In the genomic region with DNA sequence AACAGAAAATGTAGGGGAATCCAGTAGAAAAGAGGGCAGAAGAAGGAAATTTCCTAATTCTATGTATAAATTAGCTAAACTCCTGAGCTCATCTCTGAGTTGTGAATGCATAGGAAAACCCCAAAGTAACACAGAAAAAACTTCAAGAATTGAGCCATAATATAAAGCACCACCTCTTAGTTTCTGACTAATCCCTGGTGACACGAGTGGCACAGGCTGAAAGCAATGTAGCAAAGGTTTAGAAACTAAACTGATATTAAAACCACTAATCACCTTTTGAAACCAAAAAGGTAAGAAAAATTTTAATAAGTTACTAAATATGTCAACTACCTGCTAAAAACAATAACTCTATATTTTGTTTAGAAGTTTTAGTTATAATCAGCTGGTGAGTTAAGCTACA, we compare ENCODE assay signal across 16 cellular contexts.
DNase-seq lines count a peak whose midpoint lies in the region; ATAC-seq, FAIRE-seq and TF ChIP-seq lines count a peak whose summit lies in the region.
"Had no signal": no experiment of that assay in that cellular context is flagged by ENCODE, and none has a peak within 500 bp of the region (broad histone marks: within the 10 kb centered on the region; RNA-seq: fewer than 3 reads in every experiment).

No MANE protein-coding gene starts in this region.

- no peaks in the 10 kb centered on the region for H3K27me3 ChIP-seq in SJSA1 (replicated peaks)

- peak in 1 of 2 experiments; percentile 31 for DNase-seq in SJSA1 (ENCODE audit: low read depth in 1 of 2, low spot score in 2 of 2)
- DNase-seq in NCI-H1694 (lab: John Stamatoyannopoulos, UW) = no peak
- no peak for DNase-seq in DMS79 (lab: John Stamatoyannopoulos, UW)
- no peak for DNase-seq in GM19239 (ENCODE audit: insufficient read length, low spot score)
- no peak for DNase-seq in WTC11 (ENCODE audit: low spot score)
- DNase-seq: activated CD4-positive, alpha-beta T cell treated with anti-CD3 and anti-CD28 coated beads, Interleukin-2, amount 10 ng/mL, durations not matched to agents 24 days and 14 days; activated effector memory CD4-positive, alpha-beta T cell treated with anti-CD3 and anti-CD28 coated beads, Interleukin-2, amount 50 U/mL, for 16 hours; HCEC 1CT; islet precursor cell; NCI-H446 treated with DMSO at 0.1 percent for 48 hours had no signal

- no peak for FAIRE-seq in GM19239 (lab: Jason Lieb, UNC)
- FAIRE-seq: endometrium had no signal

- POLR2A ChIA-PET in WTC11 (lab: Charles Lee) = no interaction called here

- no peak overlapping the region for H3K4me3 Mint-ChIP-seq in WTC11
- H3K4me3 Mint-ChIP-seq: activated CD4-positive, alpha-beta T cell treated with anti-CD3 and anti-CD28 coated beads, Interleukin-2, amount 10 ng/mL, durations not matched to agents 24 days and 14 days; CD14-positive monocyte; T-helper 1 cell treated with Interleukin-12 subunit alpha and Interleukin-12 subunit beta and Interleukin-4 antibody, amounts not matched to agents 30 μg/mL and 1 μg/mL, for 36 hours had no signal

- H3K27ac Mint-ChIP-seq in WTC11 = no peak overlapping the region
- H3K27ac Mint-ChIP-seq: activated CD4-positive, alpha-beta T cell treated with anti-CD3 and anti-CD28 coated beads, Interleukin-2, amount 10 ng/mL, durations not matched to agents 24 days and 14 days; CD14-positive monocyte; T-helper 1 cell treated with Interleukin-12 subunit alpha and Interleukin-12 subunit beta and Interleukin-4 antibody, amounts not matched to agents 30 μg/mL and 1 μg/mL, for 36 hours had no signal

- H3K27ac ChIP-seq in SJSA1 = peak overlapping the region; percentile 98

- ATAC-seq in GM18861 (IDR thresholded peaks at IDR 0.05; ENCODE audit: unreplicated experiment) (peak; percentile 54), GM21576 (IDR thresholded peaks at IDR 0.05; ENCODE audit: unreplicated experiment) (peak; percentile 35), HG03159 (IDR thresholded peaks at IDR 0.05; ENCODE audit: unreplicated experiment) (peak; percentile 48), WTC11 (no peak)

- no peaks in the 10 kb centered on the region for H3K36me3 ChIP-seq in SJSA1

- peaks cover 4% of the 10 kb centered on the region for H3K4me1 Mint-ChIP-seq in WTC11
- H3K4me1 Mint-ChIP-seq: CD14-positive monocyte had no signal

- H3K27me3 Mint-ChIP-seq in WTC11 (ENCODE audit: low read depth) = no peaks in the 10 kb centered on the region

- H3K9me3 ChIP-seq in SJSA1 (replicated peaks) = no peaks in the 10 kb centered on the region

- H3K4me1 ChIP-seq in SJSA1 (replicated peaks) = peaks cover 41% of the 10 kb centered on the region

- CTCF ChIA-PET in WTC11 (lab: Charles Lee) = no interaction called here

- peaks cover 4% of the 10 kb centered on the region; the same call in 1 of the 2 replicates for H3K9me3 Mint-ChIP-seq in WTC11
- H3K9me3 Mint-ChIP-seq: activated CD4-positive, alpha-beta T cell treated with anti-CD3 and anti-CD28 coated beads, Interleukin-2, amount 10 ng/mL, durations not matched to agents 24 days and 14 days; T-helper 1 cell treated with Interleukin-12 subunit alpha and Interleukin-12 subunit beta and Interleukin-4 antibody, amounts not matched to agents 30 μg/mL and 1 μg/mL, for 36 hours had no signal

- no peak for TF ChIP-seq CTCF in WTC11 (IDR thresholded peaks at IDR 0.05)

- 0 out of 2 replicates have a peak, but pooled peaks cover 2% of the 10 kb centered on the region for H3K36me3 Mint-ChIP-seq in WTC11
- H3K36me3 Mint-ChIP-seq: CD14-positive monocyte had no signal

- H3K4me3 ChIP-seq in SJSA1 = no peak overlapping the region

TF ChIP-seq in WTC11, 78 proteins besides CTCF, POLR2A, EP300 and RAD21:
- TF ChIP-seq ZNF138 (CRISPR knock-in tag; conservative IDR thresholded peaks at IDR 0.05) (no peak), ZBTB21 (CRISPR knock-in tag; IDR thresholded peaks at IDR 0.05; ENCODE audit: borderline replicate concordance) (no peak), CREB1 (CRISPR knock-in tag; IDR thresholded peaks at IDR 0.05) (no peak), IRF2 (CRISPR knock-in tag; IDR thresholded peaks at IDR 0.05; ENCODE audit: borderline replicate concordance, low read depth) (no peak), ZNF425 (CRISPR knock-in tag; conservative IDR thresholded peaks at IDR 0.05) (no peak), NR2C2 (CRISPR knock-in tag; IDR thresholded peaks at IDR 0.05) (no peak), KAT7 (CRISPR knock-in tag; IDR thresholded peaks at IDR 0.05; ENCODE audit: borderline replicate concordance) (no peak), SMAD4 (CRISPR knock-in tag; IDR thresholded peaks at IDR 0.05) (no peak), NFATC4 (CRISPR knock-in tag; IDR thresholded peaks at IDR 0.05) (no peak), CREM (CRISPR knock-in tag; IDR thresholded peaks at IDR 0.05) (no peak), JUN (CRISPR knock-in tag; IDR thresholded peaks at IDR 0.05) (no peak), CBFB (CRISPR knock-in tag; IDR thresholded peaks at IDR 0.05; ENCODE audit: low read depth) (no peak), SMAD3 (CRISPR knock-in tag; IDR thresholded peaks at IDR 0.05; ENCODE audit: borderline replicate concordance) (no peak), GTF2I (CRISPR knock-in tag; conservative IDR thresholded peaks at IDR 0.05) (no peak), RELA (CRISPR knock-in tag; IDR thresholded peaks at IDR 0.05; ENCODE audit: borderline replicate concordance) (no peak), ELF4 (CRISPR knock-in tag; IDR thresholded peaks at IDR 0.05; ENCODE audit: low read depth) (no peak), FOXK1 (CRISPR knock-in tag; IDR thresholded peaks at IDR 0.05) (no peak), SP1 (CRISPR knock-in tag; conservative IDR thresholded peaks at IDR 0.05) (no peak)
- TF ChIP-seq, protein P1, sequence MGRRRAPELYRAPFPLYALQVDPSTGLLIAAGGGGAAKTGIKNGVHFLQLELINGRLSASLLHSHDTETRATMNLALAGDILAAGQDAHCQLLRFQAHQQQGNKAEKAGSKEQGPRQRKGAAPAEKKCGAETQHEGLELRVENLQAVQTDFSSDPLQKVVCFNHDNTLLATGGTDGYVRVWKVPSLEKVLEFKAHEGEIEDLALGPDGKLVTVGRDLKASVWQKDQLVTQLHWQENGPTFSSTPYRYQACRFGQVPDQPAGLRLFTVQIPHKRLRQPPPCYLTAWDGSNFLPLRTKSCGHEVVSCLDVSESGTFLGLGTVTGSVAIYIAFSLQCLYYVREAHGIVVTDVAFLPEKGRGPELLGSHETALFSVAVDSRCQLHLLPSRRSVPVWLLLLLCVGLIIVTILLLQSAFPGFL (CRISPR knock-in tag; IDR thresholded peaks at IDR 0.05; ENCODE audit: borderline replicate concordance) = no peak
